In genomic region chr13:58476176-58476575, GRCh38 we compare ENCODE assay signal across 15 cellular contexts.
"Had no signal": no experiment of that assay in that cellular context is flagged by ENCODE, and none has a peak within 500 bp of the region (broad histone marks: within the 10 kb centered on the region; RNA-seq: fewer than 3 reads in every experiment).

No MANE protein-coding gene starts in this region.

- H3K27me3 ChIP-seq: dorsolateral prefrontal cortex, foreskin keratinocyte, heart right ventricle, thyroid gland, uterus had no signal

- ATAC-seq: activated CD4-positive, CD25-positive, alpha-beta regulatory T cell treated with anti-CD3 and anti-CD28 coated beads, Interleukin-2, amount 50 U/mL, for 24 hours; activated T-cell treated with anti-CD3 and anti-CD28 coated beads, Interleukin-2, amount 50 U/mL, for 4 hours; foreskin keratinocyte; heart right ventricle; lower lobe of right lung; right cardiac atrium had no signal

- DNase-seq: activated gamma-delta T cell; activated naive CD8-positive, alpha-beta T cell treated with anti-CD3 and anti-CD28 coated beads for 36 hours; activated T-cell treated with anti-CD3 and anti-CD28 coated beads, Interleukin-2, amount 50 U/mL, for 4 hours; anterior cingulate cortex; dorsolateral prefrontal cortex; foreskin keratinocyte; heart right ventricle; lower lobe of right lung; midbrain; posterior cingulate gyrus; right cardiac atrium; small intestine; thyroid gland; uterus had no signal

- H3K4me3 ChIP-seq: dorsolateral prefrontal cortex, heart right ventricle, lower lobe of right lung, thyroid gland, uterus had no signal

- H3K9me3 ChIP-seq: heart right ventricle, lower lobe of right lung, thyroid gland, uterus had no signal

- H3K36me3 ChIP-seq: heart right ventricle, lower lobe of right lung, thyroid gland, uterus had no signal

- H3K27ac ChIP-seq: dorsolateral prefrontal cortex, foreskin keratinocyte, heart right ventricle, lower lobe of right lung, thyroid gland, uterus had no signal

- H3K4me1 ChIP-seq: foreskin keratinocyte, heart right ventricle, lower lobe of right lung, thyroid gland, uterus had no signal
